In the genomic region with DNA sequence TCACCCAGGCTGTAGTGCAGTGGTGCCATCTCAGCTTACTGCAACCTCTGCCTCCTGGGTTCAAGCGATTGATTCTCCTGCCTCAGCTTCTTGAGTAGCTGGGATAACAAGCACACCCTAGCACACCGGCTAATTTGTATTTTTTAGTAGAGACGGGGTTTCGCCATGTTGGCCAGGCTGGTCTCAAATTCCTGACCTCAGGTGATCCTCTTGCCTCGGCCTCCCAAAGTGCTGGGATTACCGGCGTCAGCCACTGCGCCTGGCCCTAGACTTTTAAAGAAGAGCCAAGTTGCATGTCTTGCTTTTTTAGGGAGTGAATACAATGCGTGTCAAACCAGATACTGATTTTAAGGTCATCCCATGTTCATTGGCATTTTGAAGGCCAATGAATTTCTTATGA, we compare ENCODE assay signal across 8 cellular contexts. TPM values are rescaled to one million over a fixed set of nuclear protein-coding genes. Genes with fewer than 3 reads are reported as not detected.
DNase-seq lines count a peak whose midpoint lies in the region; ATAC-seq and TF ChIP-seq lines count a peak whose summit lies in the region.
"Not testable (repeated sequence)": the region's sequence is repeated elsewhere in the genome, so short reads cannot be mapped to it uniquely, and the experiment has no call there.

No MANE protein-coding gene starts in this region.

- H3K9ac ChIP-seq in SU-DHL-6 (ENCODE audit: low read length); skeletal muscle tissue (ENCODE audit: low read depth in 1 of 3, low read length in 3 of 3): not testable (repeated sequence)

- peaks cover 33% of the 10 kb centered on the region for H3K4me1 Mint-ChIP-seq in activated naive CD4-positive, alpha-beta T cell treated with anti-CD3 and anti-CD28 coated beads, Interleukin-2, amount 10 ng/mL, durations not matched to agents 7 days and 5 days
- peaks cover 12 to 35% (median 27%) of the 10 kb centered on the region in 7 donors for H3K4me1 Mint-ChIP-seq in naive thymus-derived CD4-positive, alpha-beta T cell

- WGBS in ectodermal cell, 2 experiments: 87 to 90% methylated on average over 9 of the region's 9 CpGs
- 61 to 71% methylated on average over 9 of the region's 9 CpGs for WGBS in heart right ventricle, 2 donors

- peaks cover 20% of the 10 kb centered on the region for H3F3A ChIP-seq in SU-DHL-6 (ENCODE audit: insufficient read depth)

- H2AFZ ChIP-seq in SU-DHL-6 (ENCODE audit: low read depth, low read length, severe bottlenecking): not testable (repeated sequence)

- H3K4me2 ChIP-seq in SU-DHL-6 (ENCODE audit: low read depth, low read length, poor library complexity, severe bottlenecking): peak overlapping the region; percentile 58

- not testable (repeated sequence) for TF ChIP-seq CTCF in AG04449 (IDR thresholded peaks at IDR 0.05; ENCODE audit: insufficient read depth, low read length, missing control alignments); HFF-Myc (IDR thresholded peaks at IDR 0.05; ENCODE audit: low read depth, low read length, missing control alignments); SU-DHL-6 (IDR thresholded peaks at IDR 0.05; ENCODE audit: insufficient read depth, low read length, poor library complexity, severe bottlenecking); heart right ventricle (IDR thresholded peaks at IDR 0.05)

- H3K9me3 Mint-ChIP-seq in activated naive CD4-positive, alpha-beta T cell treated with anti-CD3 and anti-CD28 coated beads, Interleukin-2, amount 10 ng/mL, durations not matched to agents 7 days and 5 days; naive thymus-derived CD4-positive, alpha-beta T cell: not testable (repeated sequence)

- peaks cover 26% of the 10 kb centered on the region for H3K36me3 Mint-ChIP-seq in activated naive CD4-positive, alpha-beta T cell treated with anti-CD3 and anti-CD28 coated beads, Interleukin-2, amount 10 ng/mL, durations not matched to agents 7 days and 5 days
- peaks cover 0 to 20% (median 7%) of the 10 kb centered on the region in 5 donors for H3K36me3 Mint-ChIP-seq in naive thymus-derived CD4-positive, alpha-beta T cell

- H3K4me3 ChIP-seq in AG04449 (ENCODE audit: low read depth, low read length): peak overlapping the region; percentile 21; the same call in 1 of the 2 replicates
- peak overlapping the region; percentile 65 for H3K4me3 ChIP-seq in HFF-Myc (replicated peaks; ENCODE audit: low read depth, low read length)
- H3K4me3 ChIP-seq in SU-DHL-6 (ENCODE audit: insufficient read depth, low read length, poor library complexity, severe bottlenecking); naive thymus-derived CD4-positive, alpha-beta T cell (ENCODE audit: low read length); skeletal muscle tissue (ENCODE audit: low read length in 3 of 3): not testable (repeated sequence)
- peak overlapping the region; percentile 53 for H3K4me3 ChIP-seq in ectodermal cell (ENCODE audit: insufficient read depth, low read depth, low read length)
- H3K4me3 ChIP-seq in heart right ventricle: peak overlapping the region in 3 of 10 donors; percentile 74 to 81 (median 80)

- intact Hi-C loops in heart right ventricle (cut with DNase I): loop anchor here in 3 of 10 donors (5.0 to 10.0 kb wide), 3 partner anchors 39 to 719 kb away; no protein-coding TSS in a partner anchor
- intact Hi-C loops in naive thymus-derived CD4-positive, alpha-beta T cell (cut with micrococcal nuclease): loop anchor here (2.0 to 10.0 kb wide), 8 partner anchors 167 to 1179 kb away; a partner anchor contains a TSS

- not testable (repeated sequence) for H3K27ac ChIP-seq in SU-DHL-6 (ENCODE audit: low read depth, low read length); ectodermal cell (ENCODE audit: insufficient read depth, low read depth, low read length, poor library complexity, severe bottlenecking); naive thymus-derived CD4-positive, alpha-beta T cell (ENCODE audit: low read depth, low read length)
- H3K27ac ChIP-seq in heart right ventricle (peak overlapping the region in 6 of 10 donors; percentile 94 to 99 (median 98)), skeletal muscle tissue (ENCODE audit: low read depth, low read length) (peak overlapping the region; percentile 71)

- not testable (repeated sequence) for H3K9me3 ChIP-seq in SU-DHL-6 (ENCODE audit: insufficient read depth, low read length); ectodermal cell (ENCODE audit: control insufficient read depth, low read length); heart right ventricle; naive thymus-derived CD4-positive, alpha-beta T cell (ENCODE audit: control insufficient read depth in 2 of 3, low read length in 3 of 3); skeletal muscle tissue (ENCODE audit: control insufficient read depth in 3 of 3, low read length in 3 of 3)

- ATAC-seq in heart right ventricle; naive thymus-derived CD4-positive, alpha-beta T cell: not testable (repeated sequence)

- DNase-seq in AG04449 (ENCODE audit: low read depth, low spot score); HFF-Myc (ENCODE audit: extremely low read depth, low read depth); activated naive CD4-positive, alpha-beta T cell treated with anti-CD3 and anti-CD28 coated beads, Interleukin-2, amount 10 ng/mL, durations not matched to agents 7 days and 5 days; heart right ventricle; naive thymus-derived CD4-positive, alpha-beta T cell: not testable (repeated sequence)

- H3K27ac Mint-ChIP-seq in activated naive CD4-positive, alpha-beta T cell treated with anti-CD3 and anti-CD28 coated beads, Interleukin-2, amount 10 ng/mL, durations not matched to agents 7 days and 5 days: peak overlapping the region; percentile 82
- peak overlapping the region in 8 of 9 donors; percentile 69 to 91 (median 80) for H3K27ac Mint-ChIP-seq in naive thymus-derived CD4-positive, alpha-beta T cell

- H3K36me3 ChIP-seq in SU-DHL-6 (ENCODE audit: low read length) (peaks cover 11% of the 10 kb centered on the region), ectodermal cell (ENCODE audit: control insufficient read depth, insufficient read depth, low read length) (peaks cover 11% of the 10 kb centered on the region), heart right ventricle (peaks cover 0 to 48% (median 34%) of the 10 kb centered on the region in 9 donors), skeletal muscle tissue (ENCODE audit: control insufficient read depth in 3 of 3, insufficient read depth in 3 of 3, low read length in 3 of 3) (peaks cover 13 to 23% (median 16%) of the 10 kb centered on the region in 3 donors)
- H3K36me3 ChIP-seq in naive thymus-derived CD4-positive, alpha-beta T cell (ENCODE audit: control insufficient read depth in 2 of 3, insufficient read depth in 3 of 3, low read length in 3 of 3): peaks cover 0 to 24% (median 5%) of the 10 kb centered on the region in 3 experiments

- H3K27me3 ChIP-seq in SU-DHL-6 (ENCODE audit: low read length); ectodermal cell (ENCODE audit: control insufficient read depth, insufficient read depth, low read length, poor library complexity, severe bottlenecking); heart right ventricle; naive thymus-derived CD4-positive, alpha-beta T cell (ENCODE audit: control insufficient read depth in 2 of 2, insufficient read depth in 2 of 2, low read length in 2 of 2); skeletal muscle tissue (ENCODE audit: control insufficient read depth in 3 of 3, insufficient read depth in 3 of 3, low read length in 3 of 3): not testable (repeated sequence)

- not testable (repeated sequence) for H3K4me1 ChIP-seq in ectodermal cell (ENCODE audit: control insufficient read depth, insufficient read depth, low read length)
- H3K4me1 ChIP-seq in heart right ventricle (peaks cover 0 to 35% (median 27%) of the 10 kb centered on the region in 9 donors), skeletal muscle tissue (ENCODE audit: control insufficient read depth in 3 of 3, insufficient read depth in 3 of 3, low read length in 3 of 3) (peaks cover 6 to 10% (median 7%) of the 10 kb centered on the region in 3 donors)
- peaks cover 8 to 15% of the 10 kb centered on the region in 2 donors for H3K4me1 ChIP-seq in naive thymus-derived CD4-positive, alpha-beta T cell (ENCODE audit: control insufficient read depth in 2 of 2, insufficient read depth in 2 of 2, low read length in 2 of 2)

- H3K27me3 Mint-ChIP-seq in activated naive CD4-positive, alpha-beta T cell treated with anti-CD3 and anti-CD28 coated beads, Interleukin-2, amount 10 ng/mL, durations not matched to agents 7 days and 5 days; naive thymus-derived CD4-positive, alpha-beta T cell: not testable (repeated sequence)

- CTCF ChIA-PET in AG04449 (lab: Yijun Ruan, JAX); activated naive CD4-positive, alpha-beta T cell treated with anti-CD3 and anti-CD28 coated beads, Interleukin-2, amount 10 ng/mL, durations not matched to agents 7 days and 5 days (lab: Charles Lee): not testable (repeated sequence)
- CTCF ChIA-PET in naive thymus-derived CD4-positive, alpha-beta T cell (lab: Charles Lee): interaction anchor here (1.1 kb wide), 1 partner anchor 42 kb away, joined by 3 read pairs; no protein-coding TSS in a partner anchor

- POLR2A ChIA-PET in AG04449 (lab: Yijun Ruan, JAX): not testable (repeated sequence)
- POLR2A ChIA-PET in naive thymus-derived CD4-positive, alpha-beta T cell (lab: Charles Lee): interaction anchor here (0.5 kb wide), 1 partner anchor 452 kb away, joined by 3 read pairs; no protein-coding TSS in a partner anchor

- H3K79me2 ChIP-seq in SU-DHL-6 (ENCODE audit: insufficient read depth, low read length): peaks cover 23% of the 10 kb centered on the region

- H3K9me2 ChIP-seq in SU-DHL-6 (replicated peaks; ENCODE audit: insufficient read depth, low read length): not testable (repeated sequence)

- H4K20me1 ChIP-seq in SU-DHL-6 (ENCODE audit: low read depth, low read length): not testable (repeated sequence)

- peak overlapping the region; percentile 72 for H3K4me3 Mint-ChIP-seq in activated naive CD4-positive, alpha-beta T cell treated with anti-CD3 and anti-CD28 coated beads, Interleukin-2, amount 10 ng/mL, durations not matched to agents 7 days and 5 days
- H3K4me3 Mint-ChIP-seq in naive thymus-derived CD4-positive, alpha-beta T cell: peak overlapping the region in 9 of 10 donors; percentile 72 to 98 (median 84)

RNA-seq across cellular contexts. Expression of a gene that starts 1.9 kb away (rescaled TPM):
- 56.5 TPM for polyA plus RNA-seq in ectodermal cell (2013, experiment 1 of 4)
- 63.5 TPM for polyA plus RNA-seq in ectodermal cell (2013, experiment 2 of 4)
- polyA plus RNA-seq in ectodermal cell (2013, experiment 3 of 4): 51.2 TPM
- polyA plus RNA-seq in ectodermal cell (2013, experiment 4 of 4): 51.5 TPM
- total RNA-seq in heart right ventricle (10 to 100 TPM; 18.9 to 28.4 (median 24.6) TPM), skeletal muscle tissue (43.3 TPM)
- 10 to 100 TPM in 1 of 2 donors, 1 to 10 TPM in 1; 8.5 to 41.1 TPM for polyA plus RNA-seq in heart right ventricle
- total RNA-seq in naive thymus-derived CD4-positive, alpha-beta T cell: 10 to 100 TPM; 50.0 to 74.2 (median 67.9) TPM
- 1 to 10 TPM; 6.0 to 8.8 TPM for polyA plus RNA-seq in naive thymus-derived CD4-positive, alpha-beta T cell

RNA-seq across cellular contexts. Expression of a gene that starts 10.5 kb away (rescaled TPM):
- 126 TPM for polyA plus RNA-seq in ectodermal cell (2013, experiment 1 of 4)
- 107 TPM for polyA plus RNA-seq in ectodermal cell (2013, experiment 2 of 4)
- 98.2 TPM for polyA plus RNA-seq in ectodermal cell (2013, experiment 3 of 4)
- polyA plus RNA-seq in ectodermal cell (2013, experiment 4 of 4): 116 TPM
- total RNA-seq in heart right ventricle: 1 to 10 TPM; 1.9 to 6.4 (median 3.3) TPM
- under 1 TPM; 0.23 to 0.44 TPM for polyA plus RNA-seq in heart right ventricle
- under 1 TPM in 4 of 5 experiments, not detected in 1; 0.17 to 0.45 (median 0.28) TPM for total RNA-seq in naive thymus-derived CD4-positive, alpha-beta T cell
- polyA plus RNA-seq in naive thymus-derived CD4-positive, alpha-beta T cell: under 1 TPM in 1 of 2 donors, not detected in 1; 0.38 TPM
- 2.1 TPM for total RNA-seq in skeletal muscle tissue
